Comparison of ENCODE assay signal across 8 cellular contexts in the genomic region with DNA sequence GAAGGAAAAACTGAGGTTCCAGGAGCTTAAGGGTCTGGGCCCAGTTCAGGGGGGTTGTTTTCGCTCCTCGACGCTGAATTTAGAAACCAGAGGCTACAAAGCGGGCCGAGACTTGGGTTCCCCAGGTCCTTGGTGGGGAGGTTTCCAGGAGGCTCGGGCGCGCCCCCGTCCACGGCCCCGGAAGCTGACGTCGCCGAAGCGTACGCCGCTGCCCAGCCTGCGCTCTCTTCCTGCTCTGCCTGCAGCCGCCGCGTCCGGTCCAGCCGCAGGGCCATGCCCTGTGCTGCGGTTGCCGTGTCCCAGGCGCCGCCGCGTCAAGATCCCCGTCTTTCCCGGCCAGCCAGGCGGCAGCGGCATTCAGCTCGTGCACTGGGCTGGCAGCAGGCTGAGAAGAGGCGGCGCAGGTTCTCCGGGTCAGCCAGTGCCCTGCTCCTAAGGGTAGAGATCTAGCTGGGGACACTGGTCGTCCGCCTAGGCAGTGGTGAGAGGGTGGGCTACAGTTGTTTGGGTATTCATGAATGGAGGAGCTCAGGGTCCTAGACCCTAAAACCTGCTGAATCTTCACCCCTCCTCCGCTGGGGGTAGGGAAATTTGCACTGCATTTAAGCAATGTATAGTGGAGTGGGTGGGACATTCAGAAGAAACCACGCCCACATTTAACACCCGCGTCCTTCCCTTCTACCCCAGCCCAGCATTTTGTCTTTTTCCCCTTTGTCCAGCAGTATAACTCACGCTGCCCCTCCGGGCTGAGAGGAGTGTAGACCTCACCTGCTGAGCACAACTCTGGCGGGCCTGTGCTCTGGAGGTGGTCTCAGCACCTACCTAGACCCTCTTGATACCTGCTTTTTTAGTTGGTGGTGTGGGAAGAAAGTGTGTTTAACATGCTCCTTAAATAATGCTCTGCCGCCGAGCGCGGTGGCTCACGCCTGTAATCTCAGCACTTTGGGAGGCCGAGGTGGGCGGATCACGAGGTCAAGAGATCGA. TPM values are rescaled to one million over a fixed set of nuclear protein-coding genes. Genes with fewer than 3 reads are reported as not detected.
DNase-seq lines count a peak whose midpoint lies in the region; ATAC-seq lines count a peak whose summit lies in the region.

No MANE protein-coding gene starts in this region.

- ATAC-seq in HG02981 (IDR thresholded peaks at IDR 0.05; ENCODE audit: unreplicated experiment) (peak; percentile 38), left lobe of liver (peak; percentile 82)

- no peaks in the 10 kb centered on the region for H3K9me3 Mint-ChIP-seq in activated CD4-positive, alpha-beta T cell treated with anti-CD3 and anti-CD28 coated beads, Interleukin-2, amount 10 ng/mL, durations not matched to agents 24 days and 14 days

- H3K4me1 Mint-ChIP-seq in activated CD4-positive, alpha-beta T cell treated with anti-CD3 and anti-CD28 coated beads, Interleukin-2, amount 10 ng/mL, durations not matched to agents 24 days and 14 days: peaks cover 45% of the 10 kb centered on the region

- H3K4me3 Mint-ChIP-seq in activated CD4-positive, alpha-beta T cell treated with anti-CD3 and anti-CD28 coated beads, Interleukin-2, amount 10 ng/mL, durations not matched to agents 24 days and 14 days: peak overlapping the region; percentile 96

- DNase-seq in DMS 273 (lab: John Stamatoyannopoulos, UW; ENCODE audit: unreplicated experiment): peak; percentile 80
- DNase-seq in DMS 273 treated with DMSO at 0.1 percent for 48 hours (lab: John Stamatoyannopoulos, UW): no peak
- DNase-seq in NCI-H2227 treated with DMSO at 0.1 percent for 48 hours (lab: John Stamatoyannopoulos, UW): peak; percentile 78
- peak; percentile 94 for DNase-seq in activated CD4-positive, alpha-beta T cell treated with anti-CD3 and anti-CD28 coated beads, Interleukin-2, amount 10 ng/mL, durations not matched to agents 24 days and 14 days
- peak; percentile 63 for DNase-seq in dedifferentiated amniotic fluid mesenchymal stem cell (ENCODE audit: extremely low spot score)
- DNase-seq in left lobe of liver (ENCODE audit: low spot score): peak; percentile 87
- DNase-seq in stimulated activated CD4-positive, alpha-beta T cell treated with anti-CD3 and anti-CD28 coated beads, Interleukin-1b, Interleukin-23, amount 100 ng/mL, for 48 hours: peak; percentile 63

- peaks cover 19% of the 10 kb centered on the region for H3K36me3 Mint-ChIP-seq in activated CD4-positive, alpha-beta T cell treated with anti-CD3 and anti-CD28 coated beads, Interleukin-2, amount 10 ng/mL, durations not matched to agents 24 days and 14 days (ENCODE audit: low read depth)

- H3K27me3 Mint-ChIP-seq in activated CD4-positive, alpha-beta T cell treated with anti-CD3 and anti-CD28 coated beads, Interleukin-2, amount 10 ng/mL, durations not matched to agents 24 days and 14 days: peaks cover 4% of the 10 kb centered on the region

- peak overlapping the region; percentile 98 for H3K27ac Mint-ChIP-seq in activated CD4-positive, alpha-beta T cell treated with anti-CD3 and anti-CD28 coated beads, Interleukin-2, amount 10 ng/mL, durations not matched to agents 24 days and 14 days

- intact Hi-C loops in activated CD4-positive, alpha-beta T cell treated with anti-CD3 and anti-CD28 coated beads, Interleukin-2, amount 10 ng/mL, durations not matched to agents 24 days and 14 days (cut with micrococcal nuclease): loop anchor here (1.0 to 10.0 kb wide), 5 partner anchors 43 to 1981 kb away; a partner anchor contains a TSS

RNA-seq across cellular contexts. Expression of a gene that starts 1.1 kb away (rescaled TPM):
- 58.3 and 60.1 TPM in 2 replicates for total RNA-seq in activated CD4-positive, alpha-beta T cell treated with anti-CD3 and anti-CD28 coated beads, Interleukin-2, amount 10 ng/mL, durations not matched to agents 24 days and 14 days
- total RNA-seq in left lobe of liver: 47.2 TPM

RNA-seq across cellular contexts. Expression of a gene that starts 50.9 kb away (rescaled TPM):
- total RNA-seq in activated CD4-positive, alpha-beta T cell treated with anti-CD3 and anti-CD28 coated beads, Interleukin-2, amount 10 ng/mL, durations not matched to agents 24 days and 14 days: 0.24 and 0.65 TPM in 2 replicates
- 3.0 TPM for total RNA-seq in left lobe of liver

RNA-seq across cellular contexts. Expression of a gene that starts 53.3 kb away (rescaled TPM):
- total RNA-seq in activated CD4-positive, alpha-beta T cell treated with anti-CD3 and anti-CD28 coated beads, Interleukin-2, amount 10 ng/mL, durations not matched to agents 24 days and 14 days: 0.07 and 0.09 TPM in 2 replicates
- total RNA-seq in left lobe of liver: 1.9 TPM
